ENCODE assay signal across 14 cellular contexts in the genomic region with DNA sequence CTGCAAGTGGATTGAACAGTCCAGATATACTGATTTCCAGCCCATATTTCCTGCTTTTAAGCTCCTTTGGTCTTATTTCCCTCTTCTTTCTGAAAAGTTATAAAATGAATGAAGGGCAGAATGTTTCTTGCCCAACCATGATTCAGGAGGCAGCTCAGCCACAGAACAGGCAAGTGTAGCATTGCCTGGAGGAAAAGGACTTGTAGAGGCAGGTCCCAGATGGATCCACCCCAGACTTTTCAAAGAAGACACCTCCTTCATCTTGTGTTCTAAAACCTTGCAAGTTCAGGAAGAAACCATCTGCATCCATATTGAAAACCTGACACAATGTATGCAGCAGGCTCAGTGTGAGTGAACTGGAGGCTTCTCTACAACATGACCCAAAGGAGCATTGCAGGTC. TPM values are rescaled to one million over a fixed set of nuclear protein-coding genes. Genes with fewer than 3 reads are reported as not detected.
"Had no signal": no experiment of that assay in that cellular context is flagged by ENCODE, and none has a peak within 500 bp of the region (broad histone marks: within the 10 kb centered on the region; RNA-seq: fewer than 3 reads in every experiment).

A gene with protein sequence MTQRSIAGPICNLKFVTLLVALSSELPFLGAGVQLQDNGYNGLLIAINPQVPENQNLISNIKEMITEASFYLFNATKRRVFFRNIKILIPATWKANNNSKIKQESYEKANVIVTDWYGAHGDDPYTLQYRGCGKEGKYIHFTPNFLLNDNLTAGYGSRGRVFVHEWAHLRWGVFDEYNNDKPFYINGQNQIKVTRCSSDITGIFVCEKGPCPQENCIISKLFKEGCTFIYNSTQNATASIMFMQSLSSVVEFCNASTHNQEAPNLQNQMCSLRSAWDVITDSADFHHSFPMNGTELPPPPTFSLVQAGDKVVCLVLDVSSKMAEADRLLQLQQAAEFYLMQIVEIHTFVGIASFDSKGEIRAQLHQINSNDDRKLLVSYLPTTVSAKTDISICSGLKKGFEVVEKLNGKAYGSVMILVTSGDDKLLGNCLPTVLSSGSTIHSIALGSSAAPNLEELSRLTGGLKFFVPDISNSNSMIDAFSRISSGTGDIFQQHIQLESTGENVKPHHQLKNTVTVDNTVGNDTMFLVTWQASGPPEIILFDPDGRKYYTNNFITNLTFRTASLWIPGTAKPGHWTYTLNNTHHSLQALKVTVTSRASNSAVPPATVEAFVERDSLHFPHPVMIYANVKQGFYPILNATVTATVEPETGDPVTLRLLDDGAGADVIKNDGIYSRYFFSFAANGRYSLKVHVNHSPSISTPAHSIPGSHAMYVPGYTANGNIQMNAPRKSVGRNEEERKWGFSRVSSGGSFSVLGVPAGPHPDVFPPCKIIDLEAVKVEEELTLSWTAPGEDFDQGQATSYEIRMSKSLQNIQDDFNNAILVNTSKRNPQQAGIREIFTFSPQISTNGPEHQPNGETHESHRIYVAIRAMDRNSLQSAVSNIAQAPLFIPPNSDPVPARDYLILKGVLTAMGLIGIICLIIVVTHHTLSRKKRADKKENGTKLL (plus strand): TSS at position 299 of the 400 bp plus-strand sequence. CDS start 77 bp downstream, at position 376.

- H3K4me1 ChIP-seq: esophagus muscularis mucosa had no signal

- H3K9me3 ChIP-seq: esophagus muscularis mucosa had no signal

- ATAC-seq: left lobe of liver; stimulated activated naive CD8-positive, alpha-beta T cell treated with anti-CD3 and anti-CD28 coated beads, Interleukin-15, Interleukin-2, amounts not matched to agents 100 U/mL and 50 U/mL, for 24 hours had no signal

- H3K36me3 ChIP-seq: esophagus muscularis mucosa had no signal

- DNase-seq: activated CD4-positive, alpha-beta T cell treated with anti-CD3 and anti-CD28 coated beads, Interleukin-2, amount 50 U/mL, for 4 hours; activated gamma-delta T cell treated with Interleukin-2 at 50 U/mL for 16 hours; amniotic stem cell; central memory CD4-positive, alpha-beta T cell; hippocampal formation; islet precursor cell; occipital lobe; stimulated activated CD4-positive, alpha-beta T cell treated with anti-CD3 and anti-CD28 coated beads, Interleukin-2, amount 100 ng/mL, for 24 hours; stimulated activated naive CD8-positive, alpha-beta T cell treated with anti-CD3 and anti-CD28 coated beads, Interleukin-15, Interleukin-2, amounts not matched to agents 100 U/mL and 50 U/mL, for 24 hours had no signal

- H3K27me3 ChIP-seq: esophagus muscularis mucosa had no signal

- H3K4me3 ChIP-seq: esophagus muscularis mucosa had no signal

- H3K27ac ChIP-seq: esophagus muscularis mucosa had no signal

RNA-seq across cellular contexts. Expression of the gene that starts here (rescaled TPM):
- total RNA-seq: activated CD8-positive, alpha-beta memory T cell treated with anti-CD3 and anti-CD28 coated beads for 36 hours; esophagus muscularis mucosa; left lobe of liver; mononuclear cell had no signal
- polyA plus RNA-seq: neural cell had no signal
